In the genomic region with DNA sequence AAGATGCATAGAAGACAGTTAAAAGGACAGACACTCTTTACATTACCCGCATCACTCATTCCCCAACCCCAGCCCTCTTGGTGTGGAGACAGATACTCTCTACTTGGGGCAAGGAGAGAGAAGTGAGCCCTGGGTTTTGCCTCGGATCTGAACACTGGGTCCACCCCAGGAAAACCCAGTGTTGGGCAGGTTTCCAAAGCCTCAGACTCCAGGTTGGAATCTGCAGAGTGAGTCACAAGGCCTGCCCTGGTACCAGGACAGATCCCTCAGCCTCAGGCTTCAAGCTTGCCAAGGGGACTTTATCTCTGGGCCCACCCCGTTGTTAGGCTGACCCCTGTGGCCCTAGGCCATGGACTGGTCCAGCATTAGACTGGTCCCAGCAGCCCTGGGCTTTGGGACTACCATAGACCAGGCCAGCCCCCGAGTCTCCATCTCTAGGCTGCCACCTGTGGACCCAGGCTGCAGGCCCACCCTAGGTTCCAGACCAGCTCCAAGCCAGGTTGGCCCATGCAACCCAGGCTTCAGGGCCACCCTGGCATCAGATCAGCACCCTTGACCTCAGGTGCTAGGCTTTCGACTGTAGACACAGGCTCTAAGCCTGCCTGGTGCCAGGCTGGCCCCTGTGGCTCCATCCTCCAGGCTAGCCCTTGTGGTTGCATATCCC, we compare ENCODE assay signal across 1 cellular context.
TF ChIP-seq lines count a peak whose summit lies in the region.

No MANE protein-coding gene starts in this region.

TF ChIP-seq in SK-N-SH treated with all-trans-retinoic acid at 6 μM for 48 hours, 23 proteins besides CTCF, POLR2A, EP300 and RAD21 (continued from another document):
- TF ChIP-seq, protein P1, sequence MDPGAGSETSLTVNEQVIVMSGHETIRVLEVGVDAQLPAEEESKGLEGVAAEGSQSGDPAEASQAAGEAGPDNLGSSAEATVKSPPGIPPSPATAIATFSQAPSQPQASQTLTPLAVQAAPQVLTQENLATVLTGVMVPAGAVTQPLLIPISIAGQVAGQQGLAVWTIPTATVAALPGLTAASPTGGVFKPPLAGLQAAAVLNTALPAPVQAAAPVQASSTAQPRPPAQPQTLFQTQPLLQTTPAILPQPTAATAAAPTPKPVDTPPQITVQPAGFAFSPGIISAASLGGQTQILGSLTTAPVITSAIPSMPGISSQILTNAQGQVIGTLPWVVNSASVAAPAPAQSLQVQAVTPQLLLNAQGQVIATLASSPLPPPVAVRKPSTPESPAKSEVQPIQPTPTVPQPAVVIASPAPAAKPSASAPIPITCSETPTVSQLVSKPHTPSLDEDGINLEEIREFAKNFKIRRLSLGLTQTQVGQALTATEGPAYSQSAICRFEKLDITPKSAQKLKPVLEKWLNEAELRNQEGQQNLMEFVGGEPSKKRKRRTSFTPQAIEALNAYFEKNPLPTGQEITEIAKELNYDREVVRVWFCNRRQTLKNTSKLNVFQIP (CRISPR knock-in tag; IDR thresholded peaks at IDR 0.05; ENCODE audit: borderline replicate concordance, low read depth), result no peak
- TF ChIP-seq ZNF70 (CRISPR knock-in tag; IDR thresholded peaks at IDR 0.05), result no peak
- TF ChIP-seq ISL1 (CRISPR knock-in tag; IDR thresholded peaks at IDR 0.05), result no peak
- no peak for TF ChIP-seq CSRNP3 (CRISPR knock-in tag; IDR thresholded peaks at IDR 0.05)
